ENCODE assay signal across 9 cellular contexts in genomic region chr4:169604131-169604900, GRCh38. TPM values are rescaled to one million over a fixed set of nuclear protein-coding genes. Genes with fewer than 3 reads are reported as not detected.
DNase-seq lines count a peak whose midpoint lies in the region; ATAC-seq and TF ChIP-seq lines count a peak whose summit lies in the region.
"Had no signal": no experiment of that assay in that cellular context is flagged by ENCODE, and none has a peak within 500 bp of the region (broad histone marks: within the 10 kb centered on the region; RNA-seq: fewer than 3 reads in every experiment).

No MANE protein-coding gene starts in this region.

- no peak overlapping the region for H3K4me3 Mint-ChIP-seq in H9

- no peaks in the 10 kb centered on the region for H3K79me1 ChIP-seq in H9 (ENCODE audit: insufficient read depth, low read depth, low read length, poor library complexity, severe bottlenecking)

- no peaks in the 10 kb centered on the region for H4K20me1 ChIP-seq in H9 (ENCODE audit: control insufficient read depth, insufficient read depth, insufficient read length)

- TF ChIP-seq POLR2A in prostate gland (IDR thresholded peaks at IDR 0.05): no peak

- no peak overlapping the region for H3K23ac ChIP-seq in H9 (ENCODE audit: insufficient read length, low read depth, low read length)

- H3K27me3 ChIP-seq in right cardiac atrium (ENCODE audit: control insufficient read depth, insufficient read depth) (no peaks in the 10 kb centered on the region), prostate gland (replicated peaks; ENCODE audit: insufficient read depth) (no peaks in the 10 kb centered on the region), H9 (ENCODE audit: insufficient read depth, low read length) (no peaks in the 10 kb centered on the region)

- no peak overlapping the region for H3K18ac ChIP-seq in H9 (ENCODE audit: insufficient read length, low read depth, low read length)

- H3K4me3 ChIP-seq in right cardiac atrium (ENCODE audit: low read length) (no peak overlapping the region), prostate gland (no peak overlapping the region)
- H3K4me3 ChIP-seq: thoracic aorta had no signal

- H2AFZ ChIP-seq in H9 (ENCODE audit: low read length): no peak overlapping the region

- intact Hi-C loops in right cardiac atrium (cut with DNase I) (no loop called here), prostate gland (cut with DNase I) (no loop called here)

- H3K27me3 Mint-ChIP-seq in H9 (ENCODE audit: low read depth): no peaks in the 10 kb centered on the region

- no peak overlapping the region for H3T11ph ChIP-seq in H9 (ENCODE audit: low read length)

- no peak overlapping the region for H2BK20ac ChIP-seq in H9 (ENCODE audit: low read depth, low read length, poor library complexity, severe bottlenecking)

- no peaks in the 10 kb centered on the region for H3K23me2 ChIP-seq in H9 (ENCODE audit: insufficient read length, low read depth, low read length, poor library complexity, severe bottlenecking)

- WGBS in right cardiac atrium: 39% methylated on average over 1 of the region's 1 CpG
- 27% methylated on average over 1 of the region's 1 CpG for WGBS in prostate gland
- no CpG with 5 or more reads among the region's 1 CpG for WGBS in H9 (ENCODE audit: extremely low coverage, insufficient read length, low lambda C conversion rate)

- H3K27ac Mint-ChIP-seq in H9: no peak overlapping the region

- no peak overlapping the region for H2BK12ac ChIP-seq in H9 (ENCODE audit: insufficient read length, low read depth, low read length)

- H3K27ac ChIP-seq in right cardiac atrium (ENCODE audit: low read length) (no peak overlapping the region), prostate gland (no peak overlapping the region), H9 (ENCODE audit: insufficient read length, low read depth, low read length) (no peak overlapping the region)

- peak; percentile 57 for ATAC-seq in GM18520 (IDR thresholded peaks at IDR 0.05; ENCODE audit: unreplicated experiment)
- peak; percentile 87 for ATAC-seq in HG02610 (IDR thresholded peaks at IDR 0.05; ENCODE audit: unreplicated experiment)
- ATAC-seq in right cardiac atrium: peak; percentile 72 to 76
- no peak for ATAC-seq in left lobe of liver

- peaks cover 2 to 13% (median 2%) of the 10 kb centered on the region in 3 experiments; a peak in 6 of 7 replicates for H3K36me3 Mint-ChIP-seq in H9 (ENCODE audit: insufficient read depth in 1 of 3, low read depth in 3 of 3)

- H4K5ac ChIP-seq in H9 (ENCODE audit: insufficient read length, low read depth, low read length): no peak overlapping the region

- no peak overlapping the region for H4K8ac ChIP-seq in H9 (replicated peaks; ENCODE audit: insufficient read length, low read depth, low read length)

- H3K79me2 ChIP-seq in H9 (ENCODE audit: insufficient read depth, low read length): no peaks in the 10 kb centered on the region

- no peaks in the 10 kb centered on the region for H3K4me1 Mint-ChIP-seq in H9

- no peak overlapping the region for H3K56ac ChIP-seq in H9 (ENCODE audit: insufficient read length, low read depth, low read length)

- no peaks in the 10 kb centered on the region for H3K36me3 ChIP-seq in prostate gland
- H3K36me3 ChIP-seq: thoracic aorta had no signal

- H3K4me1 ChIP-seq in right cardiac atrium (ENCODE audit: control insufficient read depth, insufficient read depth, low read length) (no peaks in the 10 kb centered on the region), prostate gland (replicated peaks) (no peaks in the 10 kb centered on the region), H9 (ENCODE audit: insufficient read depth, low read length) (no peaks in the 10 kb centered on the region)

- no peak overlapping the region for H3K4ac ChIP-seq in H9 (ENCODE audit: low read depth, low read length)

- TF ChIP-seq CTCF in prostate gland (IDR thresholded peaks at IDR 0.05) (no peak), H9 (conservative IDR thresholded peaks at IDR 0.05) (no peak)

- H3K9ac ChIP-seq in H9 (ENCODE audit: extremely low read depth, insufficient read length, low read length): no peak overlapping the region

- no peak overlapping the region for H2AK5ac ChIP-seq in H9 (ENCODE audit: insufficient read length, low read length)

- H3K14ac ChIP-seq in H9 (ENCODE audit: insufficient read depth, low read length): no peak overlapping the region

- H2BK120ac ChIP-seq in H9 (ENCODE audit: low read depth, low read length, poor library complexity, severe bottlenecking): no peak overlapping the region

- H3K9me3 ChIP-seq in right cardiac atrium (ENCODE audit: control insufficient read depth, low read length): no peaks in the 10 kb centered on the region
- H3K9me3 ChIP-seq in prostate gland: no peaks in the 10 kb centered on the region
- no peaks in the 10 kb centered on the region for H3K9me3 ChIP-seq in H9 (ENCODE audit: control insufficient read depth, low read depth, low read length)
- H3K9me3 ChIP-seq: thoracic aorta had no signal

- no peak overlapping the region for H3K4me2 ChIP-seq in H9 (ENCODE audit: insufficient read depth, insufficient read length, low read length)

- no peak overlapping the region for H2BK5ac ChIP-seq in H9 (ENCODE audit: insufficient read length, low read length)

- peak; percentile 72 for DNase-seq in SK-MEL-5 (ENCODE audit: low read depth, low spot score)
- DNase-seq in right cardiac atrium: no peak
- DNase-seq in prostate gland (ENCODE audit: low spot score): no peak
- DNase-seq in putamen (ENCODE audit: low spot score): no peak
- no peak for DNase-seq in left lobe of liver (ENCODE audit: low spot score)
- DNase-seq in H9: no peak

- H4K91ac ChIP-seq in H9 (ENCODE audit: insufficient read length, low read depth, low read length): no peak overlapping the region

- H3K9me3 Mint-ChIP-seq in H9: no peaks in the 10 kb centered on the region

- in situ Hi-C loops in SK-MEL-5 (cut with HindIII; ENCODE audit: low pct_unique_long_range_greater_than_20kb, low sequenced_read_pairs): no loop called here

- H2BK15ac ChIP-seq in H9 (ENCODE audit: low read depth, low read length): no peak overlapping the region

RNA-seq across cellular contexts. Expression of gene NEK1, which starts 8.1 kb away (rescaled TPM):
- 7.6 and 8.5 TPM in 2 replicates for total RNA-seq in SK-MEL-5 (2014; rRNA removed; shearing (Covaris generic))
- polyA plus RNA-seq in SK-MEL-5 (2015; cell fraction: cytosol; rRNA removed): 7.0 and 10.0 TPM in 2 replicates
- 14.8 and 19.1 TPM in 2 replicates for polyA plus RNA-seq in SK-MEL-5 (2015; cell fraction: nucleus; rRNA removed)
- total RNA-seq in right cardiac atrium (10 to 100 TPM; 13.6 to 16.9 (median 15.2) TPM), prostate gland (10 to 100 TPM in 1 of 2 donors, 1 to 10 TPM in 1; 5.0 to 17.6 TPM), left lobe of liver (5.1 TPM), H9 (2021) (12.3 and 12.6 TPM in 2 replicates)
- polyA plus RNA-seq in right cardiac atrium: 5.5 TPM

RNA-seq across cellular contexts. Expression of gene CLCN3, which starts 16.1 kb away (rescaled TPM):
- total RNA-seq in SK-MEL-5 (2014; rRNA removed; shearing (Covaris generic)): 53.8 and 54.5 TPM in 2 replicates
- polyA plus RNA-seq in SK-MEL-5 (2015; cell fraction: cytosol; rRNA removed): 44.6 and 60.1 TPM in 2 replicates
- 27.3 and 34.1 TPM in 2 replicates for polyA plus RNA-seq in SK-MEL-5 (2015; cell fraction: nucleus; rRNA removed)
- 10 to 100 TPM; 45.1 to 51.3 (median 49.3) TPM for total RNA-seq in right cardiac atrium
- polyA plus RNA-seq in right cardiac atrium: 19.6 TPM
- 10 to 100 TPM; 67.2 to 96.4 TPM for total RNA-seq in prostate gland
- total RNA-seq in left lobe of liver: 21.7 TPM
- 24.0 and 25.7 TPM in 2 replicates for total RNA-seq in H9 (2021)
